ENCODE assay signal across 8 cellular contexts in the genomic region with DNA sequence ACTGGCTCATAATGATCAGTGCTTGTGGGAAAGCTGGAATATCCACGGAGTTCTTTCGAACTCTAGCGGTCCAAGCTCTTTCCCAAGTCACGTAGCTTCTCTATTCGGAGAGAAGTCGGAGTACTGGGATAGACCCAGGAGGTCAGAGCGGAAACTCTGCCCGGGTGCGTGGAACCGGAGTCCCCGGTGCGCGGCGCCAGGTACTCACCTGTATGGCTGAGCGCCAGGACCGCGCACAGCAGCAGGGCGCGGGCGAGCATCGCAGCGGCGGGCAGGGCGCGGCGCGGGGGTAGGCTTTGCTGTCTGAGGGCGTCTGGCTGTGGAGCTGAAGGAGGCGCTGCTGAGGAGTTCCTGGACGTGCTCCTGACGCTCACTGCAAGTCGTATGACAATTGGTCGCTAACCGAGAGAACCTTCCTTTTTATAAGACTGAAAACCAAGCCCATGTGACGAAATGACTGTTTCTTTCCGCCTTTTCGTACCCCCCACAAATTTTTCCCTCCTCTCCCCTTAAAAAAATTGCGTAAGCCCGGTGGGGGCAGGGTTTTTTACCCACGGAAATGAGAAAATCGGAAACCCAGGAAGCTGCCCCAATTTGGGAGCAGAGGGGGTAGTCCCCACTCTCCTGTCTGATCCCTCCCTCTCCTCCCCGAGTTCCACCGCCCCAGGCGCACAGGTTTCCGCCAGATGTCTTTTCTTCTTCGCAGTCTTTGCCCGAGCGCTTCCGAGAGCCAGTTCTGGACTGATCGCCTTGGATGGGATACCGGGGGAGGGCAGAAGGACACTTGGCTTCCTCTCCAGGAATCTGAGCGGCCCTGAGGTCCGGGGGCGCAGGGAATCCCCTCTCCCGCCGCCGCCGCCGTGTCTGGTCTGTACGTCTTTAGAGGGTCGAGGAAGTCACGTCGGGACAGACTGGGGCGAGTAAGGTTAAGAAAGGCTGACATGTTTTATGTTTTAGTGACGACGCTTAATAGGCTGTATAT. TPM values are rescaled to one million over a fixed set of nuclear protein-coding genes. Genes with fewer than 3 reads are reported as not detected.
DNase-seq lines count a peak whose midpoint lies in the region; ATAC-seq lines count a peak whose summit lies in the region.

A gene (minus strand): TSS at position 393 of the 982 bp plus-strand sequence. CDS start 133 bp downstream, at position 260.

- CTCF ChIA-PET in naive thymus-derived CD4-positive, alpha-beta T cell (lab: Charles Lee): no interaction called here

- DNase-seq in AG20443 (ENCODE audit: low spot score) (peak; percentile 93), NCI-H748 (lab: John Stamatoyannopoulos, UW; ENCODE audit: unreplicated experiment) (peak; percentile 83), fibroblast of the conjunctiva (ENCODE audit: low read depth) (peak; percentile 97), superior temporal gyrus (ENCODE audit: extremely low spot score) (peak; percentile 58)
- DNase-seq in activated T-cell treated with anti-CD3 and anti-CD28 coated beads, Interleukin-2, amount 50 U/mL, for 24 hours: peak; percentile 46
- peak in 7 of 9 donors; percentile 0 to 49 (median 5) for DNase-seq in naive thymus-derived CD4-positive, alpha-beta T cell

- no peaks in the 10 kb centered on the region for H3K36me3 Mint-ChIP-seq in activated T-cell treated with anti-CD3 and anti-CD28 coated beads, Interleukin-2, amount 50 U/mL, for 24 hours (ENCODE audit: low read depth)
- no peaks in the 10 kb centered on the region for H3K36me3 Mint-ChIP-seq in naive thymus-derived CD4-positive, alpha-beta T cell

- no peak within 1 kb of the TSS for H3K4me3 ChIP-seq in naive thymus-derived CD4-positive, alpha-beta T cell (ENCODE audit: low read length)

- no peaks in the 10 kb centered on the region for H3K4me1 ChIP-seq in naive thymus-derived CD4-positive, alpha-beta T cell (ENCODE audit: control insufficient read depth in 2 of 2, insufficient read depth in 2 of 2, low read length in 2 of 2)

- no peaks in the 10 kb centered on the region for H3K9me3 ChIP-seq in naive thymus-derived CD4-positive, alpha-beta T cell (ENCODE audit: control insufficient read depth in 2 of 3, low read length in 3 of 3)

- H3K4me3 Mint-ChIP-seq in activated T-cell treated with anti-CD3 and anti-CD28 coated beads, Interleukin-2, amount 50 U/mL, for 24 hours: peak within 1 kb of the TSS; percentile 77
- peak within 1 kb of the TSS; percentile 52 to 86 (median 76) for H3K4me3 Mint-ChIP-seq in naive thymus-derived CD4-positive, alpha-beta T cell

- peaks cover 14% of the 10 kb centered on the region for H3K4me1 Mint-ChIP-seq in activated T-cell treated with anti-CD3 and anti-CD28 coated beads, Interleukin-2, amount 50 U/mL, for 24 hours (ENCODE audit: low read depth)
- peaks cover 6 to 22% (median 16%) of the 10 kb centered on the region in 7 donors for H3K4me1 Mint-ChIP-seq in naive thymus-derived CD4-positive, alpha-beta T cell

- no peak within 1 kb of the TSS for H3K27ac ChIP-seq in naive thymus-derived CD4-positive, alpha-beta T cell (ENCODE audit: low read depth, low read length)

- intact Hi-C loops in naive thymus-derived CD4-positive, alpha-beta T cell (cut with micrococcal nuclease): loop anchor here in 1 of 2 donors (5.0 to 10.0 kb wide), 2 partner anchors 63 to 276 kb away; no protein-coding TSS in a partner anchor

- peak; percentile 91 for ATAC-seq in GM19023 (IDR thresholded peaks at IDR 0.05; ENCODE audit: unreplicated experiment)
- ATAC-seq in HG03159 (IDR thresholded peaks at IDR 0.05; ENCODE audit: unreplicated experiment): peak; percentile 94
- ATAC-seq in naive thymus-derived CD4-positive, alpha-beta T cell: peak; percentile 94

- no peak within 1 kb of the TSS for H3K27ac Mint-ChIP-seq in activated T-cell treated with anti-CD3 and anti-CD28 coated beads, Interleukin-2, amount 50 U/mL, for 24 hours
- H3K27ac Mint-ChIP-seq in naive thymus-derived CD4-positive, alpha-beta T cell: no peak within 1 kb of the TSS

- H3K27me3 ChIP-seq in naive thymus-derived CD4-positive, alpha-beta T cell (ENCODE audit: control insufficient read depth in 2 of 2, insufficient read depth in 2 of 2, low read length in 2 of 2): peaks cover 0 to 4% of the 10 kb centered on the region in 2 donors

- no peaks in the 10 kb centered on the region for H3K9me3 Mint-ChIP-seq in activated T-cell treated with anti-CD3 and anti-CD28 coated beads, Interleukin-2, amount 50 U/mL, for 24 hours
- H3K9me3 Mint-ChIP-seq in naive thymus-derived CD4-positive, alpha-beta T cell: peaks cover 0 to 2% (median 0%) of the 10 kb centered on the region in 11 donors

- H3K27me3 Mint-ChIP-seq in activated T-cell treated with anti-CD3 and anti-CD28 coated beads, Interleukin-2, amount 50 U/mL, for 24 hours: peaks cover 72% of the 10 kb centered on the region
- H3K27me3 Mint-ChIP-seq in naive thymus-derived CD4-positive, alpha-beta T cell: peaks cover 54 to 72% (median 66%) of the 10 kb centered on the region in 5 donors

- no peaks in the 10 kb centered on the region for H3K36me3 ChIP-seq in naive thymus-derived CD4-positive, alpha-beta T cell (ENCODE audit: control insufficient read depth in 2 of 3, insufficient read depth in 3 of 3, low read length in 3 of 3)

- POLR2A ChIA-PET in naive thymus-derived CD4-positive, alpha-beta T cell (lab: Charles Lee): no interaction called here

RNA-seq across cellular contexts. Expression of the gene that starts here (rescaled TPM):
- 10 to 100 TPM in 2 of 5 experiments, under 1 TPM in 1, not detected in 2; 0.17 to 73.8 (median 21.8) TPM for total RNA-seq in naive thymus-derived CD4-positive, alpha-beta T cell
- not detected for polyA plus RNA-seq in naive thymus-derived CD4-positive, alpha-beta T cell

Comparison
In these comparisons a context has a peak if more than half of its experiments do, and no peak if none do; other contexts are left out.
1. DNase-seq: peak in every context shown above with its lines; median percentile 97 in fibroblast of the conjunctiva; 93 in AG20443; 83 in NCI-H748; 58 in superior temporal gyrus; 46 in activated T-cell treated with anti-CD3 and anti-CD28 coated beads, Interleukin-2, amount 50 U/mL, for 24 hours; 5 in naive thymus-derived CD4-positive, alpha-beta T cell.